In the genomic region with DNA sequence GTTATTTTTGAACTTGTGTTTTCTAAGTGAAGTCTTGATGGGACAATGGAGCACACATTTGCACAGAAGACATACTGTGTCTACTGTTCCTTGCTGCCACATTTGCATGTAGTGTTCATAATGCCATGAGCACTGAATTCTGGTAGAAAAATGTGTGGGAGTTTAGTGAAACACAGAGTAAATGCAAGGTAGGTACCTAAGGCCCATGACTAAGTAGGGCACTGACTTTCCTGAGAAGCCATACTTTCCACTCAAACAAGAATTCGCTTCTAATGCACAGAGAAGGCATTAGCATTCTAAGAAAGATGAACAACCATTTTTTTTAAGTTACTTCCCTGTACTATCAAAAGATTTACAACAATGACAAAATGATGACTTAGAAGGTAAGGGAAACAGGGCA, we compare ENCODE assay signal across 22 cellular contexts.
A peak's percentile ranks its signal among the peaks of the same experiment; 100 is the strongest.
DNase-seq lines count a peak whose midpoint lies in the region; ATAC-seq and TF ChIP-seq lines count a peak whose summit lies in the region.
"Had no signal": no experiment of that assay in that cellular context is flagged by ENCODE, and none has a peak within 500 bp of the region (broad histone marks: within the 10 kb centered on the region; RNA-seq: fewer than 3 reads in every experiment).

No MANE protein-coding gene starts in this region.

- no peak for DNase-seq in activated CD4-positive, CD25-positive, alpha-beta regulatory T cell (lab: John Stamatoyannopoulos, UW)
- DNase-seq in activated T-cell treated with anti-CD3 and anti-CD28 coated beads, Interleukin-2, amount 50 U/mL, for 4 hours, result no peak
- DNase-seq in activated T-cell treated with anti-CD3 and anti-CD28 coated beads for 4 hours (no peak), WERI-Rb-1 (no peak)
- DNase-seq in activated naive CD4-positive, alpha-beta T cell treated with anti-CD3 and anti-CD28 coated beads, Interleukin-2, amount 50 U/mL, for 72 hours (ENCODE audit: low spot score in 2 of 2), result no peak
- DNase-seq in activated naive CD4-positive, alpha-beta T cell treated with anti-CD3 and anti-CD28 coated beads, Interleukin-2, amount 50 U/mL, for 16 hours, result no peak
- DNase-seq: CD4-positive, CD25-positive, alpha-beta regulatory T cell; CD8-positive, alpha-beta memory T cell; DMS 273 treated with DMSO at 0.1 percent for 48 hours; DMS79; EL; GDM1; GM23248; H7; HCEC 1CT had no signal

- H3K4me3 ChIP-seq in WERI-Rb-1 (ENCODE audit: low read depth, low read length), result no peak overlapping the region
- H3K4me3 ChIP-seq: BLaER1, GM12878, GM23248 had no signal

- H3K27me3 ChIP-seq in WERI-Rb-1 (ENCODE audit: insufficient read depth, low read depth, severe bottlenecking), result no peaks in the 10 kb centered on the region
- H3K27me3 ChIP-seq: BLaER1 had no signal

- peak; percentile 76 to 78 for ATAC-seq in activated CD4-positive, CD25-positive, alpha-beta regulatory T cell treated with anti-CD3 and anti-CD28 coated beads, Interleukin-2, amount 50 U/mL, for 24 hours
- ATAC-seq in activated T-cell treated with anti-CD3 and anti-CD28 coated beads, Interleukin-2, amount 50 U/mL, for 4 hours, result peak; percentile 86 to 88
- peak; percentile 41 to 81 for ATAC-seq in activated naive CD4-positive, alpha-beta T cell treated with anti-CD3 and anti-CD28 coated beads, Interleukin-2, amount 50 U/mL, for 72 hours
- no peak for ATAC-seq in HG02885 (IDR thresholded peaks at IDR 0.05; ENCODE audit: poor library complexity, unreplicated experiment)
- ATAC-seq: GM12878 had no signal

- H3K9me3 Mint-ChIP-seq in activated T-cell treated with anti-CD3 and anti-CD28 coated beads, Interleukin-2, amount 50 U/mL, for 4 hours, result no peaks in the 10 kb centered on the region
- H3K9me3 Mint-ChIP-seq in activated naive CD4-positive, alpha-beta T cell treated with anti-CD3 and anti-CD28 coated beads, Interleukin-2, amount 50 U/mL, for 72 hours, result peaks cover 4 to 10% of the 10 kb centered on the region in 2 donors
- H3K9me3 Mint-ChIP-seq: CD8-positive, alpha-beta memory T cell had no signal

- TF ChIP-seq CTCF in WERI-Rb-1 (IDR thresholded peaks at IDR 0.05; ENCODE audit: low read depth, low read length), result no peak

- peak overlapping the region; percentile 7 for H3K27ac ChIP-seq in WERI-Rb-1
- H3K27ac ChIP-seq: 22Rv1, BLaER1, C4-2B, GM23248 had no signal

- no peaks in the 10 kb centered on the region for H3K36me3 Mint-ChIP-seq in activated T-cell treated with anti-CD3 and anti-CD28 coated beads, Interleukin-2, amount 50 U/mL, for 4 hours (ENCODE audit: insufficient read depth)
- peaks cover 4% of the 10 kb centered on the region in 2 donors for H3K36me3 Mint-ChIP-seq in activated naive CD4-positive, alpha-beta T cell treated with anti-CD3 and anti-CD28 coated beads, Interleukin-2, amount 50 U/mL, for 72 hours
- H3K36me3 Mint-ChIP-seq: CD4-positive, CD25-positive, alpha-beta regulatory T cell; CD8-positive, alpha-beta memory T cell had no signal

- no peaks in the 10 kb centered on the region for H3K9me3 ChIP-seq in WERI-Rb-1 (ENCODE audit: severe bottlenecking)
- H3K9me3 ChIP-seq: BLaER1 had no signal

- no peak overlapping the region for H3K4me3 Mint-ChIP-seq in activated T-cell treated with anti-CD3 and anti-CD28 coated beads, Interleukin-2, amount 50 U/mL, for 4 hours
- H3K4me3 Mint-ChIP-seq: B cell; CD4-positive, CD25-positive, alpha-beta regulatory T cell; CD8-positive, alpha-beta memory T cell had no signal

- peaks cover 11% of the 10 kb centered on the region for H3K4me1 Mint-ChIP-seq in activated T-cell treated with anti-CD3 and anti-CD28 coated beads, Interleukin-2, amount 50 U/mL, for 4 hours (ENCODE audit: low read depth)
- H3K4me1 Mint-ChIP-seq: B cell had no signal

- no peaks in the 10 kb centered on the region for H3K27me3 Mint-ChIP-seq in activated T-cell treated with anti-CD3 and anti-CD28 coated beads, Interleukin-2, amount 50 U/mL, for 4 hours (ENCODE audit: low read depth)

- H3K27ac Mint-ChIP-seq in activated naive CD4-positive, alpha-beta T cell treated with anti-CD3 and anti-CD28 coated beads, Interleukin-2, amount 50 U/mL, for 72 hours, result no peak overlapping the region
- H3K27ac Mint-ChIP-seq: B cell; CD4-positive, CD25-positive, alpha-beta regulatory T cell had no signal

- peaks cover 6% of the 10 kb centered on the region; the same call in 1 of the 2 replicates for H3K36me3 ChIP-seq in WERI-Rb-1
- H3K36me3 ChIP-seq: BLaER1 had no signal
